In the genomic region with DNA sequence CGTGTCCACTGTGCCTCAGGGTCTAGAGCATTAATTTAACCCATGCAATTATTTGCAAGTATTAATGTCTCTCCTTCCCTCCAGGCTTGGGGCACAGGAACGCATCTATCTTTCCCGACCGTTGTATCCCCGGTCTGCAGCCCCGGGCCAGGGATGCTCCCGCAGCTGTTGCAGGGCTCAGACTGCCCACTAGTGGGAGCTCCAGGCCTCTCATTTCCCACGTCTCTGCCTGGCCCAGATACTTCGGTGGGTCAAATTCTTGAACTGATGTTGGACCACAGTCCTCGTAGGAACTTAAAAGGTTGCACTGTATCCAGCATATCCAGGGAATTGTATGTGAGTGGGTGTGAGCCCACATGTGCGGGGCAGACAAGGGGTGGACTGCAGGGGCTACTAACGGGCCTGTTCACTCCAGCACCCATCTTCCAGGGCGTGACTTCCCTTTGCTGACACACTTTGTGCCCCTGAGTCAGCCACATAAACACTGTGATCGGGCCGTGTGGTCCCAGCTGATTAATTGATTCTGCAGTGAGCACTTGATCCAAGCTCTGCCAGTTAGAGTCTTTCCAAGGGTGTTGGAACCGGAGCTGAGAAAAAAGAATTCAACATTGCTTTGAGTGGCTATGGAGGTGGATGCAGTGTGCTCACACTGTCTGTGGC, we compare ENCODE assay signal across 9 cellular contexts.
DNase-seq lines count a peak whose midpoint lies in the region; ATAC-seq, FAIRE-seq and TF ChIP-seq lines count a peak whose summit lies in the region.
"Had no signal": no experiment of that assay in that cellular context is flagged by ENCODE, and none has a peak within 500 bp of the region (broad histone marks: within the 10 kb centered on the region; RNA-seq: fewer than 3 reads in every experiment).

No MANE protein-coding gene starts in this region.

- ATAC-seq in HepG2 (peak; percentile 90), thoracic aorta (ENCODE audit: insufficient number of reproducible peaks, low FRiP score, low read depth) (no peak), HG02759 (IDR thresholded peaks at IDR 0.05; ENCODE audit: unreplicated experiment) (no peak), GM21367 (IDR thresholded peaks at IDR 0.05; ENCODE audit: unreplicated experiment) (no peak)

- H2AFZ ChIP-seq in PC-9 (no peak overlapping the region), HepG2 (ENCODE audit: low read length) (no peak overlapping the region)

- H3K27me3 ChIP-seq in PC-9 (ENCODE audit: insufficient read depth, low read depth), result peaks cover 46% of the 10 kb centered on the region
- H3K27me3 ChIP-seq in HepG2 (ENCODE audit: control insufficient read depth in 1 of 2, insufficient read depth in 2 of 2, low read length in 2 of 2), result peaks cover 0 to 7% of the 10 kb centered on the region in 2 experiments; a peak in 1 of 5 replicates
- H3K27me3 ChIP-seq in thoracic aorta (replicated peaks; ENCODE audit: insufficient read depth), result no peaks in the 10 kb centered on the region
- H3K27me3 ChIP-seq: ascending aorta had no signal

- H3K27ac ChIP-seq in PC-9 (no peak overlapping the region), HepG2 (ENCODE audit: extremely low read length, insufficient read depth, low read length) (no peak overlapping the region), thoracic aorta (no peak overlapping the region)
- H3K27ac ChIP-seq: ascending aorta had no signal

- intact Hi-C loops in PC-9 (cut with micrococcal nuclease; ENCODE audit: unreplicated experiment), result no loop called here
- intact Hi-C loops in HepG2 (cut with micrococcal nuclease; ENCODE audit: unreplicated experiment), result loop anchor here (10.0 kb wide), 1 partner anchor 1281 kb away; no protein-coding TSS in a partner anchor

- BruUV-seq in PC-9 (replicated peaks; lab: Mats Ljungman, UMichigan), result no TSS peak
- no TSS peak for BruUV-seq in HepG2 (replicated peaks; lab: Mats Ljungman, UMichigan)

- in situ Hi-C loops in HepG2 (cut with HindIII; ENCODE audit: extremely low pct_ligation_motif_present, low pct_unique_long_range_greater_than_20kb), result loop anchor here (25.0 kb wide), 1 partner anchor 1274 kb away; a partner anchor contains a TSS

- CTCF ChIA-PET in PC-9 (lab: Charles Lee), result no interaction called here
- CTCF ChIA-PET in HepG2 (lab: Yijun Ruan, JAX; ENCODE audit: low intra/inter-chr PET ratio, low total read pairs), result interaction anchor here (1.3 kb wide), 1 partner anchor 1279 kb away, joined by 6 read pairs; no protein-coding TSS in a partner anchor

- H3K4me3 ChIP-seq in PC-9 (no peak overlapping the region), HepG2 (replicated peaks in 1 of 3; ENCODE audit: insufficient read depth in 1 of 3, low read depth in 2 of 3, low read length in 3 of 3) (no peak overlapping the region), thoracic aorta (no peak overlapping the region)
- H3K4me3 ChIP-seq: ascending aorta had no signal

- H3K36me3 ChIP-seq in PC-9 (ENCODE audit: low read depth), result no peaks in the 10 kb centered on the region
- H3K36me3 ChIP-seq in HepG2 (replicated peaks in 1 of 2; ENCODE audit: control insufficient read depth in 1 of 2, insufficient read depth in 2 of 2, low read length in 2 of 2), result no peaks in the 10 kb centered on the region
- no peaks in the 10 kb centered on the region for H3K36me3 ChIP-seq in thoracic aorta
- H3K36me3 ChIP-seq: ascending aorta had no signal

- H3K4me1 ChIP-seq in PC-9 (replicated peaks; ENCODE audit: insufficient read depth), result no peaks in the 10 kb centered on the region
- H3K4me1 ChIP-seq in HepG2 (ENCODE audit: insufficient read depth, low read length), result no peaks in the 10 kb centered on the region
- no peaks in the 10 kb centered on the region for H3K4me1 ChIP-seq in thoracic aorta (ENCODE audit: control insufficient read depth in 1 of 2, low read depth in 2 of 2)
- H3K4me1 ChIP-seq: ascending aorta had no signal

- no peak overlapping the region for H3K4me2 ChIP-seq in PC-9
- no peak overlapping the region for H3K4me2 ChIP-seq in HepG2 (ENCODE audit: low read depth, low read length)

- FAIRE-seq in HepG2 (lab: Jason Lieb, UNC), result peak; percentile 60

- H3K9me2 ChIP-seq in PC-9 (ENCODE audit: insufficient read depth), result no peaks in the 10 kb centered on the region

- POLR2A ChIA-PET in PC-9 (lab: Charles Lee; ENCODE audit: unreplicated experiment) (interaction anchor here (0.6 kb wide), 1 partner anchor 189 kb away, joined by 11 read pairs; no protein-coding TSS in a partner anchor), HepG2 (lab: Yijun Ruan, JAX) (no interaction called here)

- H3K9ac ChIP-seq in HepG2 (ENCODE audit: insufficient read depth, low read depth, low read length), result no peak overlapping the region

- DNase-seq in activated CD4-positive, alpha-beta T cell treated with anti-CD3 and anti-CD28 coated beads for 24 hours (ENCODE audit: low read depth in 2 of 2), result peak; percentile 31 to 54
- no peak for DNase-seq in activated CD4-positive, alpha-beta T cell treated with anti-CD3 and anti-CD28 coated beads for 1 hour
- peak in 1 of 2 experiments; percentile 31 for DNase-seq in PC-9
- DNase-seq in activated naive CD4-positive, alpha-beta T cell treated with Interleukin-2 at 50 U/mL for 16 hours, result peak; percentile 46
- peak; percentile 14 for DNase-seq in HepG2 (ENCODE audit: low spot score)
- DNase-seq in thoracic aorta (ENCODE audit: low spot score), result no peak

- TF ChIP-seq RAD21 in HepG2 (CRISPR knock-in tag; IDR thresholded peaks at IDR 0.05), result peak; percentile 58; the same call in 1 of the 2 replicates

- no peaks in the 10 kb centered on the region for H3K79me2 ChIP-seq in PC-9 (ENCODE audit: low read depth)
- H3K79me2 ChIP-seq in HepG2 (ENCODE audit: insufficient read depth, low read length), result no peaks in the 10 kb centered on the region

- TF ChIP-seq EP300 in HepG2 (IDR thresholded peaks at IDR 0.05; ENCODE audit: low read depth in 2 of 2, low read length in 2 of 2), result no peak
- TF ChIP-seq EP300 in HepG2 (CRISPR knock-in tag; IDR thresholded peaks at IDR 0.05; ENCODE audit: borderline replicate concordance), result no peak

- H3F3A ChIP-seq in PC-9 (ENCODE audit: insufficient read depth, low read depth), result no peaks in the 10 kb centered on the region

- no peak for TF ChIP-seq POLR2A in HepG2 (IDR thresholded peaks at IDR 0.05; ENCODE audit: insufficient read depth in 1 of 2, low read depth in 2 of 2, low read length in 2 of 2)

- H3K9me3 ChIP-seq in PC-9 (ENCODE audit: insufficient read depth, low read depth) (no peaks in the 10 kb centered on the region), HepG2 (ENCODE audit: low read length) (no peaks in the 10 kb centered on the region), thoracic aorta (no peaks in the 10 kb centered on the region)
- H3K9me3 ChIP-seq: ascending aorta had no signal

- peak; percentile 85 for TF ChIP-seq CTCF in PC-9 (conservative IDR thresholded peaks at IDR 0.05)
- TF ChIP-seq CTCF in HepG2 (CRISPR knock-in tag; IDR thresholded peaks at IDR 0.05), result peak; percentile 79
- TF ChIP-seq CTCF in thoracic aorta (IDR thresholded peaks at IDR 0.05), result peak; percentile 42

- H4K20me1 ChIP-seq in PC-9 (ENCODE audit: insufficient read depth), result no peaks in the 10 kb centered on the region
- H4K20me1 ChIP-seq in HepG2 (ENCODE audit: insufficient read depth, low read length), result no peaks in the 10 kb centered on the region

- 38% methylated on average over 14 of the region's 16 CpGs for WGBS in HepG2 (ENCODE audit: low lambda C conversion rate)

TF ChIP-seq in HepG2, 621 proteins besides CTCF, POLR2A, EP300 and RAD21:
- TF ChIP-seq XRCC5 (optimal IDR thresholded peaks at IDR 0.05; ENCODE audit: low read length) (peak; percentile 72), ATF7 (IDR thresholded peaks at IDR 0.05) (no peak), ATF7 (CRISPR knock-in tag; IDR thresholded peaks at IDR 0.05) (no peak), STAG1 (CRISPR knock-in tag; IDR thresholded peaks at IDR 0.05) (peak; percentile 78)
TF ChIP-seq in HepG2: peak in this region for 2.

Comparison
In these comparisons a context has a peak if more than half of its experiments do, and no peak if none do; other contexts are left out.
1. DNase-seq: peak in activated CD4-positive, alpha-beta T cell treated with anti-CD3 and anti-CD28 coated beads for 24 hours (2 of 2), activated naive CD4-positive, alpha-beta T cell treated with Interleukin-2 at 50 U/mL for 16 hours (single experiment) and HepG2 (single experiment); none in activated CD4-positive, alpha-beta T cell treated with anti-CD3 and anti-CD28 coated beads for 1 hour (single experiment) and thoracic aorta (single experiment).
2. Peak in every context shown above with its lines, with median percentiles within 50 percentile points of each other: CTCF ChIP-seq.